28 cellular contexts compared by ENCODE assay signal in genomic region chr1:202126426-202126825, GRCh38. TPM values are rescaled to one million over a fixed set of nuclear protein-coding genes. Genes with fewer than 3 reads are reported as not detected.
DNase-seq lines count a peak whose midpoint lies in the region; ATAC-seq and TF ChIP-seq lines count a peak whose summit lies in the region.
"Had no signal": no experiment of that assay in that cellular context is flagged by ENCODE, and none has a peak within 500 bp of the region (broad histone marks: within the 10 kb centered on the region; RNA-seq: fewer than 3 reads in every experiment).

No MANE protein-coding gene starts in this region.

- no peaks in the 10 kb centered on the region for H4K20me1 ChIP-seq in H9 (ENCODE audit: control insufficient read depth, insufficient read depth, insufficient read length)

- DNase-seq in H9 (no peak), anterior cingulate cortex (lab: John Stamatoyannopoulos, UW) (peak in 53 of 58 donors; percentile 30 to 86 (median 62)), tibial nerve (ENCODE audit: low spot score in 2 of 2) (no peak)
- DNase-seq: activated CD4-positive, alpha-beta T cell treated with anti-CD3 and anti-CD28 coated beads for 4 hours; activated CD8-positive, alpha-beta T cell treated with anti-CD3 and anti-CD28 coated beads, Interleukin-2, amount 10 ng/mL, durations not matched to agents 7 days and 5 days; activated naive CD4-positive, alpha-beta T cell treated with anti-CD3 and anti-CD28 coated beads, Interleukin-2, amount 10 ng/mL, durations not matched to agents 7 days and 5 days; COR-L47; effector CD4-positive, alpha-beta T cell; mesendoderm; NCI-H146; NCI-H82; Peyer's patch; right lobe of liver; SHP77; stimulated activated CD8-positive, alpha-beta memory T cell treated with anti-CD3 and anti-CD28 coated beads, Interleukin-4, amount 100 ng/mL, for 48 hours; stimulated activated naive CD8-positive, alpha-beta T cell treated with anti-CD3 and anti-CD28 coated beads, Interleukin-15, amount 100 ng/mL, for 72 hours; transverse colon had no signal

- no peak overlapping the region for H2BK12ac ChIP-seq in H9 (ENCODE audit: insufficient read length, low read depth, low read length)

- H3K4me3 ChIP-seq in tibial nerve = peak overlapping the region in 1 of 4 donors; percentile 51
- H3K4me3 ChIP-seq: breast epithelium, left lung, Peyer's patch, right lobe of liver, transverse colon had no signal

- peaks cover 0 to 8% (median 0%) of the 10 kb centered on the region in 3 donors for H3K36me3 ChIP-seq in tibial nerve
- H3K36me3 ChIP-seq: breast epithelium, left lung, Peyer's patch, right lobe of liver, transverse colon had no signal

- H3K23me2 ChIP-seq in H9 (ENCODE audit: insufficient read length, low read depth, low read length, poor library complexity, severe bottlenecking) = no peaks in the 10 kb centered on the region

- H3K36me3 Mint-ChIP-seq in H9 (ENCODE audit: insufficient read depth in 1 of 3, low read depth in 3 of 3) = no peaks in the 10 kb centered on the region
- H3K36me3 Mint-ChIP-seq: activated naive CD4-positive, alpha-beta T cell treated with anti-CD3 and anti-CD28 coated beads, Interleukin-2, amount 10 ng/mL, durations not matched to agents 7 days and 5 days had no signal

- 0 out of 2 replicates have a peak overlapping the region, but pooled peaks have one; percentile 22 for H3K14ac ChIP-seq in H9 (ENCODE audit: insufficient read depth, low read length)

- H2AFZ ChIP-seq in H9 (ENCODE audit: low read length) = no peak overlapping the region

- no peaks in the 10 kb centered on the region for H3K79me1 ChIP-seq in H9 (ENCODE audit: insufficient read depth, low read depth, low read length, poor library complexity, severe bottlenecking)

- H3K4ac ChIP-seq in H9 (ENCODE audit: low read depth, low read length) = no peak overlapping the region

- H3K4me1 ChIP-seq in H9 (ENCODE audit: insufficient read depth, low read length) (0 out of 2 replicates have a peak, but pooled peaks cover 4% of the 10 kb centered on the region), tibial nerve (peaks cover 0 to 67% (median 38%) of the 10 kb centered on the region in 4 donors)
- H3K4me1 ChIP-seq: left lung, Peyer's patch, right lobe of liver, transverse colon had no signal

- H3K27ac Mint-ChIP-seq in H9 = peak overlapping the region in 1 of 3 experiments; percentile 40; a peak in 1 of 7 replicates
- H3K27ac Mint-ChIP-seq: activated CD8-positive, alpha-beta T cell treated with anti-CD3 and anti-CD28 coated beads, Interleukin-2, amount 10 ng/mL, durations not matched to agents 7 days and 5 days; activated naive CD4-positive, alpha-beta T cell treated with anti-CD3 and anti-CD28 coated beads, Interleukin-2, amount 10 ng/mL, durations not matched to agents 7 days and 5 days; stimulated activated naive CD8-positive, alpha-beta T cell treated with anti-CD3 and anti-CD28 coated beads, Interleukin-15, amount 100 ng/mL, for 72 hours had no signal

- H2BK120ac ChIP-seq in H9 (ENCODE audit: low read depth, low read length, poor library complexity, severe bottlenecking) = no peak overlapping the region

- no peak overlapping the region for H3K23ac ChIP-seq in H9 (ENCODE audit: insufficient read length, low read depth, low read length)

- no peaks in the 10 kb centered on the region for H3K9me3 Mint-ChIP-seq in H9
- H3K9me3 Mint-ChIP-seq: activated naive CD4-positive, alpha-beta T cell treated with anti-CD3 and anti-CD28 coated beads, Interleukin-2, amount 10 ng/mL, durations not matched to agents 7 days and 5 days; neural crest cell; stimulated activated naive CD8-positive, alpha-beta T cell treated with anti-CD3 and anti-CD28 coated beads, Interleukin-15, amount 100 ng/mL, for 72 hours had no signal

- H3K4me3 Mint-ChIP-seq in H9 = no peak overlapping the region
- H3K4me3 Mint-ChIP-seq: activated CD8-positive, alpha-beta T cell treated with anti-CD3 and anti-CD28 coated beads, Interleukin-2, amount 10 ng/mL, durations not matched to agents 7 days and 5 days; activated naive CD4-positive, alpha-beta T cell treated with anti-CD3 and anti-CD28 coated beads, Interleukin-2, amount 10 ng/mL, durations not matched to agents 7 days and 5 days; neural crest cell; stimulated activated naive CD8-positive, alpha-beta T cell treated with anti-CD3 and anti-CD28 coated beads, Interleukin-15, amount 100 ng/mL, for 72 hours had no signal

- TF ChIP-seq POLR2A in tibial nerve (IDR thresholded peaks at IDR 0.05) = no peak

- H3K27ac ChIP-seq in H9 (ENCODE audit: insufficient read length, low read depth, low read length) = no peak overlapping the region
- H3K27ac ChIP-seq in layer of hippocampus (ENCODE audit: low read depth, low read length) = peak overlapping the region; percentile 83
- H3K27ac ChIP-seq in tibial nerve = peak overlapping the region; percentile 35 to 98 (median 68)
- H3K27ac ChIP-seq: left lung, Peyer's patch, right lobe of liver, transverse colon had no signal

- no peak overlapping the region for H2BK20ac ChIP-seq in H9 (ENCODE audit: low read depth, low read length, poor library complexity, severe bottlenecking)

- H2BK5ac ChIP-seq in H9 (ENCODE audit: insufficient read length, low read length) = no peak overlapping the region

- WGBS in H9 (ENCODE audit: extremely low coverage, insufficient read length, low lambda C conversion rate) = no CpG with 5 or more reads among the region's 9 CpGs
- WGBS in tibial nerve, 2 donors = 19 to 41% methylated on average over 6 to 9 of the region's 9 CpGs

- no peaks in the 10 kb centered on the region for H3K27me3 ChIP-seq in H9 (ENCODE audit: insufficient read depth, low read length)
- H3K27me3 ChIP-seq in layer of hippocampus (ENCODE audit: control insufficient read depth, insufficient read depth, low read length) = no peaks in the 10 kb centered on the region
- no peaks in the 10 kb centered on the region for H3K27me3 ChIP-seq in tibial nerve
- H3K27me3 ChIP-seq: breast epithelium, Peyer's patch, right lobe of liver, transverse colon had no signal

- ATAC-seq in HG03521 (IDR thresholded peaks at IDR 0.05; ENCODE audit: unreplicated experiment) = no peak
- no peak for ATAC-seq in HG03520 (IDR thresholded peaks at IDR 0.05; ENCODE audit: unreplicated experiment)
- ATAC-seq in GM18868 (IDR thresholded peaks at IDR 0.05; ENCODE audit: unreplicated experiment) = no peak
- ATAC-seq: activated CD8-positive, alpha-beta T cell treated with anti-CD3 and anti-CD28 coated beads, Interleukin-2, amount 10 ng/mL, durations not matched to agents 7 days and 5 days; left lung; right lobe of liver; stimulated activated naive CD8-positive, alpha-beta T cell treated with anti-CD3 and anti-CD28 coated beads, Interleukin-15, amount 100 ng/mL, for 72 hours had no signal

- H3K56ac ChIP-seq in H9 (ENCODE audit: insufficient read length, low read depth, low read length) = no peak overlapping the region

- H3K18ac ChIP-seq in H9 (ENCODE audit: insufficient read length, low read depth, low read length) = no peak overlapping the region

- no peak overlapping the region for H4K5ac ChIP-seq in H9 (ENCODE audit: insufficient read length, low read depth, low read length)

- H2BK15ac ChIP-seq in H9 (ENCODE audit: low read depth, low read length) = no peak overlapping the region

- H3K9me3 ChIP-seq in H9 (ENCODE audit: control insufficient read depth, low read depth, low read length) (no peaks in the 10 kb centered on the region), tibial nerve (no peaks in the 10 kb centered on the region)
- H3K9me3 ChIP-seq: breast epithelium, left lung, Peyer's patch, right lobe of liver, transverse colon had no signal

- no peak overlapping the region for H4K91ac ChIP-seq in H9 (ENCODE audit: insufficient read length, low read depth, low read length)

- H4K8ac ChIP-seq in H9 (replicated peaks; ENCODE audit: insufficient read length, low read depth, low read length) = no peak overlapping the region

- no peak overlapping the region for H3K9ac ChIP-seq in H9 (ENCODE audit: extremely low read depth, insufficient read length, low read length)

- H3K4me1 Mint-ChIP-seq in H9 = peaks cover 14 to 16% of the 10 kb centered on the region in 2 experiments
- H3K4me1 Mint-ChIP-seq: stimulated activated naive CD8-positive, alpha-beta T cell treated with anti-CD3 and anti-CD28 coated beads, Interleukin-15, amount 100 ng/mL, for 72 hours had no signal

- no peaks in the 10 kb centered on the region for H3K79me2 ChIP-seq in H9 (ENCODE audit: insufficient read depth, low read length)

- H3K27me3 Mint-ChIP-seq in H9 (ENCODE audit: low read depth) = peaks cover 9% of the 10 kb centered on the region

- no peak for TF ChIP-seq CTCF in H9 (conservative IDR thresholded peaks at IDR 0.05)
- TF ChIP-seq CTCF in tibial nerve (IDR thresholded peaks at IDR 0.05) = no peak

- no peak overlapping the region for H3K4me2 ChIP-seq in H9 (ENCODE audit: insufficient read depth, insufficient read length, low read length)

- peak in 1 of 2 donors; percentile 73 for TF ChIP-seq EP300 in tibial nerve (IDR thresholded peaks at IDR 0.05)

- H3T11ph ChIP-seq in H9 (ENCODE audit: low read length) = no peak overlapping the region

- no peak overlapping the region for H2AK5ac ChIP-seq in H9 (ENCODE audit: insufficient read length, low read length)

RNA-seq across cellular contexts. Expression of gene GPR37L1, which starts 3.7 kb away (rescaled TPM):
- 0.11 TPM in 2 replicates for total RNA-seq in H9 (2021)
- 10 to 100 TPM; 13.8 to 26.3 (median 24.3) TPM for total RNA-seq in tibial nerve
- total RNA-seq: activated CD8-positive, alpha-beta T cell treated with anti-CD3 and anti-CD28 coated beads, Interleukin-2, amount 10 ng/mL, durations not matched to agents 7 days and 5 days; breast epithelium; fibroblast of lung; NCI-H460; progenitor cell of endocrine pancreas; T-helper 2 cell treated with Interferon-gamma antibody and Interleukin-4, amounts not matched to agents 100 ng/mL and 5 ng/mL, for 36 hours had no signal

RNA-seq across cellular contexts. Expression of gene ARL8A, which starts 18.1 kb away (rescaled TPM):
- total RNA-seq in H9 (2021) = 58.6 and 67.2 TPM in 2 replicates
- total RNA-seq in tibial nerve = 10 to 100 TPM; 35.0 to 64.5 (median 49.3) TPM

RNA-seq across cellular contexts. Expression of gene PTPN7, which starts 34.0 kb away (rescaled TPM):
- total RNA-seq in H9 (2021) = 0.22 and 0.72 TPM in 2 replicates
- total RNA-seq in tibial nerve = 10 to 100 TPM in 1 of 4 donors, 1 to 10 TPM in 3; 1.2 to 13.8 (median 6.8) TPM
- total RNA-seq: fibroblast of lung, NCI-H460, neural crest cell, progenitor cell of endocrine pancreas had no signal

Comparison
In these comparisons a context has a peak if more than half of its experiments do, and no peak if none do; other contexts are left out.
1. DNase-seq: peak in anterior cingulate cortex (53 of 58); none in H9 (single experiment) and tibial nerve (0 of 2).
2. RNA of gene GPR37L1, which starts 3.7 kb away (total RNA-seq): 13.8 to 26.3 TPM in tibial nerve; 0.11 TPM in H9; every median in the first group is over 10 times any median in the second.